In the genomic region with DNA sequence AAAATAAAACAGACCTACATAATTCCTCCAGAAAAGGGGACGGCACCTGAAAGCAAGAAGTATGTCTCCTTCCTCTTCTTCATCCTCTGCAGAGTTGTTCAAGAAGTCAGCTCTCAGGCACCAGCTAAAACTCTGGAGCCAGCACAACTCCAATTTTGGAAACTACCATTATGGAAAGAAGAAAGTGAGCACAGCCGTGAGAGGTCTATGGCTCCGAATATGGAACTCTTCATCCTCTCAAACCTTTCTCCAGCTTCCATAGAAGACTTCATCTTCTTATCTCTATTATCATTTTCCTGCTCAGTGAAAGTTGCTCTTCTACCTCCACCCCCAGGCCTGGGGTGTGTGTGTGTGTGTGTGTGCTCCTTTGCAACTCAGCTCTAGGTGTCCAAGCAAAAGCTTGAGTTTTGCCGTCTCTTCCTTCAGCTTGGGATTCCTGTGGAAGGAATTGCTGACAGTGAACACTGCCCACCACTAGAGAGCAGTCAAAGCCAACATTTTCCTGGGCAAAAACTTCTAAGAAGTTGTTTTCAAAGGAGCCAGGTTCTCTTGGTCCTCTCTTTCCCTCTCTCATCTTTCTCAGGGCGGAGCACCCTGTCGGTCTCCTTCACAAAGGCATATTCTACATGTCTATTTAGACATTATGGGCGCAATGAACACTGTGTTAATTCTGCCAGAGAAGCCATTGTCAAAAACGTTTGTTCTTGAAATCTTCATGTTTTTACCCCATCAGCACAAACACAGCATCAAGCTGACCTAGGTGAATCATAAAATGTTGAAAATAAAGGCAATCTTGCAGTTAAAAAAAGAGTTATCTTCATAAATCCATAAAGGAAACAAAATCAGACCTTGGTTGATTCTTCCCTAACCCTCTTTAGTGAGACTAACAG, we compare ENCODE assay signal across 8 cellular contexts.
A peak's percentile ranks its signal among the peaks of the same experiment; 100 is the strongest.
DNase-seq lines count a peak whose midpoint lies in the region; ATAC-seq, FAIRE-seq and TF ChIP-seq lines count a peak whose summit lies in the region.

No MANE protein-coding gene starts in this region.

- no peaks in the 10 kb centered on the region for H3K27me3 Mint-ChIP-seq in CD4-positive, alpha-beta memory T cell

- H3K36me3 Mint-ChIP-seq in CD4-positive, alpha-beta memory T cell, result no peaks in the 10 kb centered on the region

- H3K4me1 ChIP-seq in CD4-positive, alpha-beta memory T cell (ENCODE audit: insufficient read depth, low read length), result no peaks in the 10 kb centered on the region

- no peak overlapping the region for H3K4me3 ChIP-seq in BJ (ENCODE audit: low read depth, low read length)
- no peak overlapping the region for H3K4me3 ChIP-seq in H7 (ENCODE audit: insufficient read depth, low read depth, low read length)
- no peak overlapping the region for H3K4me3 ChIP-seq in bronchial epithelial cell (ENCODE audit: low read depth, low read length)
- no peak overlapping the region for H3K4me3 ChIP-seq in CD4-positive, alpha-beta memory T cell (ENCODE audit: low read length in 2 of 2)

- peaks cover 0 to 6% (median 1%) of the 10 kb centered on the region in 8 donors for H3K9me3 Mint-ChIP-seq in CD4-positive, alpha-beta memory T cell

- H3K9me3 ChIP-seq in CD4-positive, alpha-beta memory T cell (ENCODE audit: control insufficient read depth in 1 of 2, low read length in 2 of 2), result no peaks in the 10 kb centered on the region

- peak; percentile 46 for ATAC-seq in left colon

- no peak overlapping the region for H3K27ac Mint-ChIP-seq in CD4-positive, alpha-beta memory T cell

- DNase-seq in BJ (ENCODE audit: low read depth) (no peak), H7 (peak; percentile 26), NCI-H526 (lab: John Stamatoyannopoulos, UW) (peak; percentile 32 to 77), bronchial epithelial cell (ENCODE audit: low read depth) (peak; percentile 48), left colon (peak in 1 of 2 donors; percentile 4), urothelium cell line (ENCODE audit: low spot score) (peak; percentile 71)
- DNase-seq in stimulated activated CD4-positive, alpha-beta T cell treated with anti-CD3 and anti-CD28 coated beads, Interleukin-2, amount 100 ng/mL, for 24 hours, result no peak
- no peak for DNase-seq in CD4-positive, alpha-beta memory T cell

- no peaks in the 10 kb centered on the region for H3K4me1 Mint-ChIP-seq in CD4-positive, alpha-beta memory T cell

- intact Hi-C loops in left colon (cut with DNase I, micrococcal nuclease), result loop anchor here in 1 of 2 donors (10.0 kb wide), 1 partner anchor 799 kb away; no protein-coding TSS in a partner anchor
- intact Hi-C loops in CD4-positive, alpha-beta memory T cell (cut with micrococcal nuclease), result no loop called here

- CTCF ChIA-PET in BJ (lab: Yijun Ruan, JAX), result interaction anchor here (0.6 to 3.1 kb wide), 36 partner anchors 9 to 1122 kb away, joined by 3 to 34 read pairs (median 3); a partner anchor contains a TSS
- CTCF ChIA-PET in CD4-positive, alpha-beta memory T cell (lab: Charles Lee; ENCODE audit: partially characterized antibody), result interaction anchor here (0.5 to 0.6 kb wide), 2 partner anchors 431 to 1371 kb away, joined by 3 read pairs; no protein-coding TSS in a partner anchor

- TF ChIP-seq CTCF in BJ (IDR thresholded peaks at IDR 0.05; ENCODE audit: insufficient read depth, low read depth, low read length), result peak; percentile 81
- TF ChIP-seq CTCF in bronchial epithelial cell (IDR thresholded peaks at IDR 0.05; ENCODE audit: insufficient read depth, low read length, severe bottlenecking), result peak; percentile 77

- H3K27me3 ChIP-seq in BJ (ENCODE audit: control insufficient read depth, insufficient read depth, low read length) (no peaks in the 10 kb centered on the region), H7 (ENCODE audit: control insufficient read depth, insufficient read depth, low read length) (no peaks in the 10 kb centered on the region), bronchial epithelial cell (ENCODE audit: control insufficient read depth, insufficient read depth, low read length) (no peaks in the 10 kb centered on the region)
- no peaks in the 10 kb centered on the region for H3K27me3 ChIP-seq in CD4-positive, alpha-beta memory T cell (ENCODE audit: insufficient read depth, low read length)

- H3K36me3 ChIP-seq in BJ (ENCODE audit: control insufficient read depth, insufficient read depth, low read length) (no peaks in the 10 kb centered on the region), H7 (replicated peaks; ENCODE audit: control insufficient read depth, insufficient read depth, low read length) (no peaks in the 10 kb centered on the region), bronchial epithelial cell (ENCODE audit: control insufficient read depth, insufficient read depth, low read length) (no peaks in the 10 kb centered on the region)
- no peaks in the 10 kb centered on the region for H3K36me3 ChIP-seq in CD4-positive, alpha-beta memory T cell (ENCODE audit: insufficient read depth, low read length)

- FAIRE-seq in bronchial epithelial cell (lab: Jason Lieb, UNC) (peak; percentile 13), urothelium cell line (lab: Jason Lieb, UNC) (peak; percentile 77)

- no peak overlapping the region for H3K4me3 Mint-ChIP-seq in CD4-positive, alpha-beta memory T cell

- H3K27ac ChIP-seq in CD4-positive, alpha-beta memory T cell (ENCODE audit: low read depth, low read length), result no peak overlapping the region

- POLR2A ChIA-PET in BJ (lab: Charles Lee), result no interaction called here
- POLR2A ChIA-PET in CD4-positive, alpha-beta memory T cell (lab: Charles Lee; ENCODE audit: partially characterized antibody), result no interaction called here

Comparison
In these comparisons a context has a peak if more than half of its experiments do, and no peak if none do; other contexts are left out.
1. DNase-seq: peak in H7 (single experiment), NCI-H526 (2 of 2), bronchial epithelial cell (single experiment) and urothelium cell line (single experiment); none in BJ (single experiment), stimulated activated CD4-positive, alpha-beta T cell treated with anti-CD3 and anti-CD28 coated beads, Interleukin-2, amount 100 ng/mL, for 24 hours (0 of 2) and CD4-positive, alpha-beta memory T cell (0 of 5).